ENCODE assay signal across 9 cellular contexts in genomic region chr13:112067121-112067741, GRCh38.
A peak's percentile ranks its signal among the peaks of the same experiment; 100 is the strongest.
DNase-seq lines count a peak whose midpoint lies in the region.
"Had no signal": no experiment of that assay in that cellular context is flagged by ENCODE, and none has a peak within 500 bp of the region (broad histone marks: within the 10 kb centered on the region; RNA-seq: fewer than 3 reads in every experiment).

SOX1 (plus strand) TSS chr13:112067149; CDS start chr13:112067659, 510 bp downstream.

- no peak within 1 kb of the TSS for H3K4me3 Mint-ChIP-seq in T-helper 1 cell treated with Interleukin-12 subunit alpha and Interleukin-12 subunit beta and Interleukin-4 antibody, amounts not matched to agents 30 μg/mL and 1 μg/mL, for 36 hours

- H3K4me3 ChIP-seq in NT2/D1 (ENCODE audit: insufficient read length, low read depth) (peak within 1 kb of the TSS; percentile 32), iPS-11a (ENCODE audit: low read depth, low read length) (peak within 1 kb of the TSS; percentile 33), skin epidermis (peak within 1 kb of the TSS in 4 of 7 experiments; percentile 4 to 25 (median 13))

- H3K4me1 ChIP-seq in NT2/D1 (ENCODE audit: insufficient read depth, insufficient read length), result no peaks in the 10 kb centered on the region

- peaks cover 90% of the 10 kb centered on the region for H3K27me3 ChIP-seq in NT2/D1 (ENCODE audit: insufficient read depth, insufficient read length)

- peaks cover 14% of the 10 kb centered on the region for H3K9me3 Mint-ChIP-seq in T-helper 1 cell treated with Interleukin-12 subunit alpha and Interleukin-12 subunit beta and Interleukin-4 antibody, amounts not matched to agents 30 μg/mL and 1 μg/mL, for 36 hours

- peak within 1 kb of the TSS; percentile 42 for H3K9ac ChIP-seq in NT2/D1 (ENCODE audit: insufficient read length, low read depth)

- H3K36me3 ChIP-seq in NT2/D1 (ENCODE audit: insufficient read depth, insufficient read length, low read length), result no peaks in the 10 kb centered on the region

- peaks cover 73% of the 10 kb centered on the region for H3K27me3 Mint-ChIP-seq in T-helper 1 cell treated with Interleukin-12 subunit alpha and Interleukin-12 subunit beta and Interleukin-4 antibody, amounts not matched to agents 30 μg/mL and 1 μg/mL, for 36 hours (ENCODE audit: low read depth)

- DNase-seq in T-helper 1 cell (no peak), NT2/D1 (ENCODE audit: low read depth, low spot score) (no peak), superior temporal gyrus (ENCODE audit: extremely low spot score) (no peak), HPDE6-E6E7 (ENCODE audit: extremely low spot score) (no peak), GM19240 (ENCODE audit: insufficient read length, low spot score) (no peak)
- DNase-seq: SHP77 had no signal

- peak within 1 kb of the TSS in 1 of 21 experiments; percentile 41 for H3K27ac ChIP-seq in skin epidermis

- no peaks in the 10 kb centered on the region for H3K9me3 ChIP-seq in NT2/D1 (ENCODE audit: insufficient read depth, low read length)

- H3K36me3 Mint-ChIP-seq in T-helper 1 cell treated with Interleukin-12 subunit alpha and Interleukin-12 subunit beta and Interleukin-4 antibody, amounts not matched to agents 30 μg/mL and 1 μg/mL, for 36 hours (ENCODE audit: low read depth), result peaks cover 8% of the 10 kb centered on the region

- H3K27ac Mint-ChIP-seq in T-helper 1 cell treated with Interleukin-12 subunit alpha and Interleukin-12 subunit beta and Interleukin-4 antibody, amounts not matched to agents 30 μg/mL and 1 μg/mL, for 36 hours, result peak within 1 kb of the TSS; percentile 79

- H3K4me1 Mint-ChIP-seq in T-helper 1 cell treated with Interleukin-12 subunit alpha and Interleukin-12 subunit beta and Interleukin-4 antibody, amounts not matched to agents 30 μg/mL and 1 μg/mL, for 36 hours (ENCODE audit: low read depth), result peaks cover 7% of the 10 kb centered on the region
